ENCODE assay signal across 15 cellular contexts in genomic region chr16:53814791-53815190, GRCh38.
A peak's percentile ranks its signal among the peaks of the same experiment; 100 is the strongest.
DNase-seq lines count a peak whose midpoint lies in the region; ATAC-seq, FAIRE-seq and TF ChIP-seq lines count a peak whose summit lies in the region.
"Had no signal": no experiment of that assay in that cellular context is flagged by ENCODE, and none has a peak within 500 bp of the region (broad histone marks: within the 10 kb centered on the region; RNA-seq: fewer than 3 reads in every experiment).

No MANE protein-coding gene starts in this region.

- H3K79me2 ChIP-seq in keratinocyte (ENCODE audit: control insufficient read depth, insufficient read depth, low read length) = no peaks in the 10 kb centered on the region

- H3K9me1 ChIP-seq in keratinocyte (ENCODE audit: control insufficient read depth, extremely low read depth, insufficient read depth, low read length) = no peaks in the 10 kb centered on the region

- no peak overlapping the region for H3K4me3 ChIP-seq in keratinocyte (ENCODE audit: control insufficient read depth in 2 of 3, extremely low read depth in 1 of 3, insufficient read depth in 2 of 3, low read depth in 1 of 3, low read length in 3 of 3)
- H3K4me3 ChIP-seq: GM23338 had no signal

- no peaks in the 10 kb centered on the region for H4K20me1 ChIP-seq in keratinocyte (ENCODE audit: control insufficient read depth, extremely low read depth, insufficient read depth, low read length)

- no peak overlapping the region for H2AFZ ChIP-seq in keratinocyte (ENCODE audit: control insufficient read depth, low read length)
- H2AFZ ChIP-seq: GM23338 had no signal

- H3K4me1 ChIP-seq in keratinocyte (ENCODE audit: control insufficient read depth, extremely low read depth, insufficient read depth, low read length) = peaks cover 39% of the 10 kb centered on the region

- no peak for ATAC-seq in activated naive CD8-positive, alpha-beta T cell treated with anti-CD3 and anti-CD28 coated beads, Interleukin-2, amount 50 U/mL, for 24 hours
- no peak for ATAC-seq in HG03045 (IDR thresholded peaks at IDR 0.05; ENCODE audit: unreplicated experiment)
- no peak for ATAC-seq in left lobe of liver
- ATAC-seq in HG03175 (IDR thresholded peaks at IDR 0.05; ENCODE audit: unreplicated experiment) = no peak
- ATAC-seq: GM23338 had no signal

- peaks cover 30% of the 10 kb centered on the region for H3K36me3 Mint-ChIP-seq in activated naive CD8-positive, alpha-beta T cell treated with anti-CD3 and anti-CD28 coated beads for 36 hours
- H3K36me3 Mint-ChIP-seq in activated naive CD8-positive, alpha-beta T cell treated with anti-CD3 and anti-CD28 coated beads, Interleukin-2, amount 50 U/mL, for 24 hours (ENCODE audit: low read depth) = peaks cover 52% of the 10 kb centered on the region
- H3K36me3 Mint-ChIP-seq in activated T-helper 1 cell treated with anti-CD3 and anti-CD28 coated beads, Interleukin-12 subunit alpha, Interleukin-12 subunit beta, Interleukin-2, Interleukin-4 antibody, amounts not matched to agents 30 ng/mL and 10 ng/mL and 1 ng/mL, durations not matched to agents 14 hours and 24 hours and 36 hours (ENCODE audit: low read depth) = peaks cover 23% of the 10 kb centered on the region

- no peak overlapping the region for H3K4me3 Mint-ChIP-seq in activated naive CD8-positive, alpha-beta T cell treated with anti-CD3 and anti-CD28 coated beads for 36 hours
- H3K4me3 Mint-ChIP-seq in activated naive CD8-positive, alpha-beta T cell treated with anti-CD3 and anti-CD28 coated beads, Interleukin-2, amount 50 U/mL, for 24 hours = no peak overlapping the region
- no peak overlapping the region for H3K4me3 Mint-ChIP-seq in activated T-helper 1 cell treated with anti-CD3 and anti-CD28 coated beads, Interleukin-12 subunit alpha, Interleukin-12 subunit beta, Interleukin-2, Interleukin-4 antibody, amounts not matched to agents 30 ng/mL and 10 ng/mL and 1 ng/mL, durations not matched to agents 14 hours and 24 hours and 36 hours
- H3K4me3 Mint-ChIP-seq: GM23338 had no signal

- no peaks in the 10 kb centered on the region for H3K27me3 ChIP-seq in keratinocyte (ENCODE audit: control insufficient read depth, extremely low read depth, insufficient read depth, low read length)
- H3K27me3 ChIP-seq: BE2C had no signal

- H3K27ac Mint-ChIP-seq in activated naive CD8-positive, alpha-beta T cell treated with anti-CD3 and anti-CD28 coated beads for 36 hours = peak overlapping the region; percentile 14
- no peak overlapping the region for H3K27ac Mint-ChIP-seq in activated naive CD8-positive, alpha-beta T cell treated with anti-CD3 and anti-CD28 coated beads, Interleukin-2, amount 50 U/mL, for 24 hours
- peak overlapping the region; percentile 45 for H3K27ac Mint-ChIP-seq in activated T-helper 1 cell treated with anti-CD3 and anti-CD28 coated beads, Interleukin-12 subunit alpha, Interleukin-12 subunit beta, Interleukin-2, Interleukin-4 antibody, amounts not matched to agents 30 ng/mL and 10 ng/mL and 1 ng/mL, durations not matched to agents 14 hours and 24 hours and 36 hours

- FAIRE-seq in keratinocyte (lab: Jason Lieb, UNC) = no peak

- no peak overlapping the region for H3K27ac ChIP-seq in keratinocyte (ENCODE audit: control insufficient read depth, insufficient read depth, low read length)
- H3K27ac ChIP-seq: C4-2B had no signal

- no peak for TF ChIP-seq CTCF in keratinocyte (optimal IDR thresholded peaks at IDR 0.05 in 1 of 3, IDR thresholded peaks at IDR 0.05 in 1 of 3, conservative IDR thresholded peaks at IDR 0.05 in 1 of 3; ENCODE audit: extremely low read depth in 1 of 3, insufficient read depth in 2 of 3, low read length in 3 of 3)

- no peaks in the 10 kb centered on the region for H3K36me3 ChIP-seq in keratinocyte (ENCODE audit: control insufficient read depth in 2 of 2, extremely low read depth in 1 of 2, insufficient read depth in 2 of 2, low read length in 2 of 2)

- no peaks in the 10 kb centered on the region for H3K9me3 Mint-ChIP-seq in activated naive CD8-positive, alpha-beta T cell treated with anti-CD3 and anti-CD28 coated beads for 36 hours
- no peaks in the 10 kb centered on the region for H3K9me3 Mint-ChIP-seq in activated naive CD8-positive, alpha-beta T cell treated with anti-CD3 and anti-CD28 coated beads, Interleukin-2, amount 50 U/mL, for 24 hours
- no peaks in the 10 kb centered on the region for H3K9me3 Mint-ChIP-seq in activated T-helper 1 cell treated with anti-CD3 and anti-CD28 coated beads, Interleukin-12 subunit alpha, Interleukin-12 subunit beta, Interleukin-2, Interleukin-4 antibody, amounts not matched to agents 30 ng/mL and 10 ng/mL and 1 ng/mL, durations not matched to agents 14 hours and 24 hours and 36 hours
- H3K9me3 Mint-ChIP-seq: GM23338 had no signal

- H3K27me3 Mint-ChIP-seq in activated naive CD8-positive, alpha-beta T cell treated with anti-CD3 and anti-CD28 coated beads for 36 hours = no peaks in the 10 kb centered on the region
- H3K27me3 Mint-ChIP-seq in activated naive CD8-positive, alpha-beta T cell treated with anti-CD3 and anti-CD28 coated beads, Interleukin-2, amount 50 U/mL, for 24 hours = no peaks in the 10 kb centered on the region
- no peaks in the 10 kb centered on the region for H3K27me3 Mint-ChIP-seq in activated T-helper 1 cell treated with anti-CD3 and anti-CD28 coated beads, Interleukin-12 subunit alpha, Interleukin-12 subunit beta, Interleukin-2, Interleukin-4 antibody, amounts not matched to agents 30 ng/mL and 10 ng/mL and 1 ng/mL, durations not matched to agents 14 hours and 24 hours and 36 hours (ENCODE audit: insufficient read depth)
- H3K27me3 Mint-ChIP-seq: CD4-positive, alpha-beta memory T cell had no signal

- peaks cover 3% of the 10 kb centered on the region for H3K4me1 Mint-ChIP-seq in activated naive CD8-positive, alpha-beta T cell treated with anti-CD3 and anti-CD28 coated beads for 36 hours
- peaks cover 10% of the 10 kb centered on the region for H3K4me1 Mint-ChIP-seq in activated naive CD8-positive, alpha-beta T cell treated with anti-CD3 and anti-CD28 coated beads, Interleukin-2, amount 50 U/mL, for 24 hours
- peaks cover 13% of the 10 kb centered on the region for H3K4me1 Mint-ChIP-seq in activated T-helper 1 cell treated with anti-CD3 and anti-CD28 coated beads, Interleukin-12 subunit alpha, Interleukin-12 subunit beta, Interleukin-2, Interleukin-4 antibody, amounts not matched to agents 30 ng/mL and 10 ng/mL and 1 ng/mL, durations not matched to agents 14 hours and 24 hours and 36 hours (ENCODE audit: low read depth)
- H3K4me1 Mint-ChIP-seq: GM23338 had no signal

- DNase-seq in activated naive CD8-positive, alpha-beta T cell treated with anti-CD3 and anti-CD28 coated beads for 36 hours = no peak
- DNase-seq in activated naive CD8-positive, alpha-beta T cell treated with anti-CD3 and anti-CD28 coated beads, Interleukin-2, amount 50 U/mL, for 24 hours = no peak
- no peak for DNase-seq in activated T-helper 1 cell treated with anti-CD3 and anti-CD28 coated beads, Interleukin-12 subunit alpha, Interleukin-12 subunit beta, Interleukin-2, Interleukin-4 antibody, amounts not matched to agents 30 ng/mL and 10 ng/mL and 1 ng/mL, durations not matched to agents 14 hours and 24 hours and 36 hours (ENCODE audit: low spot score)
- DNase-seq in keratinocyte (ENCODE audit: low read depth, low spot score) (no peak), left lobe of liver (ENCODE audit: low spot score) (no peak), germinal center (ENCODE audit: low spot score) (no peak)
- DNase-seq: BE2C; CD4-positive, alpha-beta memory T cell; DMS53; GF-D8; H7 had no signal

- intact Hi-C loops in activated T-helper 1 cell treated with anti-CD3 and anti-CD28 coated beads, Interleukin-12 subunit alpha, Interleukin-12 subunit beta, Interleukin-2, Interleukin-4 antibody, amounts not matched to agents 30 ng/mL and 10 ng/mL and 1 ng/mL, durations not matched to agents 14 hours and 24 hours and 36 hours (cut with micrococcal nuclease) = no loop called here

- H3K9ac ChIP-seq in keratinocyte (ENCODE audit: control insufficient read depth, extremely low read depth, insufficient read depth, low read length) = no peak overlapping the region

- dilution Hi-C loops in keratinocyte (cut with MboI; ENCODE audit: extremely low pct_ligation_motif_present, low sequenced_read_pairs) = no loop called here

- no peaks in the 10 kb centered on the region for H3K9me3 ChIP-seq in keratinocyte (ENCODE audit: control insufficient read depth, low read depth, low read length)
- H3K9me3 ChIP-seq: BE2C had no signal

- H3K4me2 ChIP-seq in keratinocyte (ENCODE audit: control insufficient read depth, extremely low read depth, insufficient read depth, low read depth, low read length) = peak overlapping the region; percentile 23
- H3K4me2 ChIP-seq: GM23338 had no signal
